In the genomic region with DNA sequence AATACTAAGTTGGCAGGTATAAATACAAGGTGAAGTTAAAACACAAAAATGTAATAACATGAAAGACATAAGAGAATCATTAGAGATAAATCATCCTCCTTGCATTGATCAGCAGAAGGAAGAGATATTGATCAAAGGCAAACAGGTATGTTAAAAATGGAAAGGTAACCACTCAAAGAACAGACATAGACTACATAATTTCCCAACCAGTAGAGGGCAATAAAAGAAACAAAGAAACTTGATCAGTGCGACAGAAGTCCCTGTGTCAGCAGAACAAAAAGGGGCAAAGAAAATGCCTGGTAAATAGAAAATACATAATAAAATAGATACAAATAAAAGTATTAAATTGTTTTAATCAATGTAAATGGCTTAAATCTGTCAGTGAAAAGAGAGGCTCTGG, we compare ENCODE assay signal across 9 cellular contexts. TPM values are rescaled to one million over a fixed set of nuclear protein-coding genes. Genes with fewer than 3 reads are reported as not detected.
A peak's percentile ranks its signal among the peaks of the same experiment; 100 is the strongest.
DNase-seq lines count a peak whose midpoint lies in the region; ATAC-seq and TF ChIP-seq lines count a peak whose summit lies in the region.
"Had no signal": no experiment of that assay in that cellular context is flagged by ENCODE, and none has a peak within 500 bp of the region (broad histone marks: within the 10 kb centered on the region; RNA-seq: fewer than 3 reads in every experiment).

No MANE protein-coding gene starts in this region.

- H4K20me1 ChIP-seq in DOHH2 (ENCODE audit: control insufficient read depth, insufficient read depth, low read depth, low read length): no peaks in the 10 kb centered on the region

- H3K4me2 ChIP-seq in DOHH2 (ENCODE audit: low read length): no peak overlapping the region

- no peaks in the 10 kb centered on the region for H3K79me2 ChIP-seq in DOHH2 (ENCODE audit: control insufficient read depth, low read length)

- H3K36me3 Mint-ChIP-seq in naive thymus-derived CD4-positive, alpha-beta T cell: peaks cover 0 to 22% (median 6%) of the 10 kb centered on the region in 5 donors

- no peaks in the 10 kb centered on the region for H3K9me3 ChIP-seq in DOHH2 (ENCODE audit: control insufficient read depth, insufficient read depth, low read length)
- H3K9me3 ChIP-seq in naive thymus-derived CD4-positive, alpha-beta T cell (ENCODE audit: control insufficient read depth in 2 of 3, low read length in 3 of 3): no peaks in the 10 kb centered on the region

- intact Hi-C loops in naive thymus-derived CD4-positive, alpha-beta T cell (cut with micrococcal nuclease): loop anchor here (1.0 to 2.0 kb wide), 2 partner anchors 154 kb away; no protein-coding TSS in a partner anchor

- TF ChIP-seq POLR2A in NB4 (IDR thresholded peaks at IDR 0.05; ENCODE audit: extremely low read depth, insufficient read length): no peak

- H3K36me3 ChIP-seq in DOHH2 (ENCODE audit: control insufficient read depth, low read length): 0 out of 2 replicates have a peak, but pooled peaks cover under 1% of the 10 kb centered on the region
- H3K36me3 ChIP-seq in naive thymus-derived CD4-positive, alpha-beta T cell (ENCODE audit: control insufficient read depth in 2 of 3, insufficient read depth in 3 of 3, low read length in 3 of 3): peaks cover 0 to 16% (median 0%) of the 10 kb centered on the region in 3 experiments

- no peaks in the 10 kb centered on the region for H3F3A ChIP-seq in DOHH2 (ENCODE audit: control insufficient read depth, insufficient read depth)

- H3K4me3 Mint-ChIP-seq in naive thymus-derived CD4-positive, alpha-beta T cell: no peak overlapping the region

- POLR2A ChIA-PET in naive thymus-derived CD4-positive, alpha-beta T cell (lab: Charles Lee): no interaction called here

- H3K4me1 ChIP-seq in DOHH2 (ENCODE audit: control insufficient read depth, low read length): no peaks in the 10 kb centered on the region
- H3K4me1 ChIP-seq in naive thymus-derived CD4-positive, alpha-beta T cell (ENCODE audit: control insufficient read depth in 2 of 2, insufficient read depth in 2 of 2, low read length in 2 of 2): no peaks in the 10 kb centered on the region

- peaks cover 0 to 1% (median 0%) of the 10 kb centered on the region in 11 donors for H3K9me3 Mint-ChIP-seq in naive thymus-derived CD4-positive, alpha-beta T cell

- no peaks in the 10 kb centered on the region for H3K27me3 ChIP-seq in DOHH2 (ENCODE audit: control insufficient read depth, low read length)
- no peaks in the 10 kb centered on the region for H3K27me3 ChIP-seq in naive thymus-derived CD4-positive, alpha-beta T cell (ENCODE audit: control insufficient read depth in 2 of 2, insufficient read depth in 2 of 2, low read length in 2 of 2)

- ATAC-seq in naive thymus-derived CD4-positive, alpha-beta T cell: no peak

- no peaks in the 10 kb centered on the region for H3K9me2 ChIP-seq in DOHH2 (replicated peaks; ENCODE audit: control insufficient read depth, low read length)

- H3K4me1 Mint-ChIP-seq in naive thymus-derived CD4-positive, alpha-beta T cell: no peaks in the 10 kb centered on the region

- DNase-seq in NB4 (ENCODE audit: low read depth) (peak; percentile 27), amniotic epithelial cell (ENCODE audit: low read depth) (peak; percentile 8), lung microvascular endothelial cell (ENCODE audit: low read depth in 2 of 2) (peak; percentile 43 to 58), T-helper 9 cell (no peak), nucleus accumbens (lab: John Stamatoyannopoulos, UW) (no peak)
- no peak for DNase-seq in activated T-cell treated with anti-CD3 and anti-CD28 coated beads, Interleukin-2, amount 50 U/mL, for 1 hour
- DNase-seq in naive thymus-derived CD4-positive, alpha-beta T cell: no peak
- DNase-seq: HCEC 1CT had no signal

- CTCF ChIA-PET in naive thymus-derived CD4-positive, alpha-beta T cell (lab: Charles Lee): no interaction called here

- no peak overlapping the region for H3K4me3 ChIP-seq in DOHH2 (ENCODE audit: low read length)
- H3K4me3 ChIP-seq in NB4 (ENCODE audit: low read depth, low read length): no peak overlapping the region
- no peak overlapping the region for H3K4me3 ChIP-seq in naive thymus-derived CD4-positive, alpha-beta T cell (ENCODE audit: low read length)

- H3K27ac ChIP-seq in DOHH2 (ENCODE audit: low read depth, low read length): no peak overlapping the region
- no peak overlapping the region for H3K27ac ChIP-seq in naive thymus-derived CD4-positive, alpha-beta T cell (ENCODE audit: low read depth, low read length)

- TF ChIP-seq CTCF in DOHH2 (IDR thresholded peaks at IDR 0.05; ENCODE audit: low read depth, low read length, poor library complexity, severe bottlenecking) (peak; percentile 41), NB4 (IDR thresholded peaks at IDR 0.05; ENCODE audit: low read depth, low read length) (peak; percentile 31)

- H3K27ac Mint-ChIP-seq in naive thymus-derived CD4-positive, alpha-beta T cell: no peak overlapping the region

- no peaks in the 10 kb centered on the region for H3K27me3 Mint-ChIP-seq in naive thymus-derived CD4-positive, alpha-beta T cell

RNA-seq across cellular contexts. Expression of a gene that starts 53.6 kb away (rescaled TPM):
- total RNA-seq in lung microvascular endothelial cell: under 0.01 and 0.20 TPM in 2 replicates
- 1 to 10 TPM in 1 of 5 experiments, under 1 TPM in 2, not detected in 2; 0.54 to 1.4 (median 0.63) TPM for total RNA-seq in naive thymus-derived CD4-positive, alpha-beta T cell
- polyA plus RNA-seq in naive thymus-derived CD4-positive, alpha-beta T cell: not detected

Comparison
In these comparisons a context has a peak if more than half of its experiments do, and no peak if none do; other contexts are left out.
1. DNase-seq: peak in NB4 (single experiment), amniotic epithelial cell (single experiment) and lung microvascular endothelial cell (2 of 2); none in T-helper 9 cell (single experiment), activated T-cell treated with anti-CD3 and anti-CD28 coated beads, Interleukin-2, amount 50 U/mL, for 1 hour (single experiment), nucleus accumbens (0 of 56) and naive thymus-derived CD4-positive, alpha-beta T cell (0 of 9).